ENCODE assay signal across 8 cellular contexts in the genomic region with DNA sequence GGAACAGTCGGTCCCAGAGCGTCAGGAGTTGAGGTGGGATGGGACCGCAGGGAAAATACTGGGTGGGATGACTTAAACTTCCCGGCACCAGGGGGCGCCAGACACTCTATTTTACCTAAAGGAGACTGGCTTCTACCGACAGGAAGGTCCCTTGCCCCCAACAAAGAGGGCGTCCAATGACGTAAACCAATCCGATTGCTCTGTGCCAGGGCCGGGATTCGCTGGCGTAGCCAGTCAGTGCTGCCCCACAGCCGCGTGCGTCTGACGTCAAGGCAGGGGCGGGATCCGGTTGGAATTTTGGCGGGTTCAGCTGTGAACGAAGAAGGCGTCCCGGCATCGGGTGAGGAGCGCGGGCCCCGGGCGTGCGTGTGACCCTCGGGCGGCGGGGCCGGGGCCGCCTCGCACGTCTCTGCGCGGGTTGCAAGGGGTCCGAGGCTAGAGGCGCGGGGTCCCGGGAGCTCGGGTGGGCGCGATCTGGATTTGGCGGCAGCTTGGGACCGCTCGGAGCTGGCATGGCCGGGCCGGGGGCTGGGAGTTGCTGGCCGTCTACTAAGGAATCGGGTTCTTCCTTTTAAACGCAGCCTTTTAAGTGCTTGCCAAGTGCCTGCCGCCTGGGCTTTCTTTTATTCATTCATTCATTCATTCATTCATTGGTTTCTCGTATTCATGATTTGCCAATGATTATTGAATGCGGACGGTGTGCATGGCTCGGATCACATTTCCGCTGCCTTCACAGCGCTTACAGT. TPM values are rescaled to one million over a fixed set of nuclear protein-coding genes. Genes with fewer than 3 reads are reported as not detected.
DNase-seq lines count a peak whose midpoint lies in the region; ATAC-seq and TF ChIP-seq lines count a peak whose summit lies in the region.

Gene MCM10, plus strand, starts transcription at position 292 of the 746 bp plus-strand sequence. CDS start 2,645 bp downstream, outside the sequence.

- H3K4me1 Mint-ChIP-seq in CD4-positive, CD25-positive, alpha-beta regulatory T cell, result peaks cover 11 to 40% (median 19%) of the 10 kb centered on the region in 4 donors

- intact Hi-C loops in dorsolateral prefrontal cortex (cut with DNase I) (loop anchor here (1.0 to 5.0 kb wide), 7 partner anchors 59 to 426 kb away; partner anchors contain the start of genes OPTN (in 1 of the 2), PRPF18 (in 1 of the 2) and SEPHS1 (in 1 of the 2)), right lobe of liver (cut with DNase I) (no loop called here)

- peak within 1 kb of the TSS; percentile 65 for H3K27ac ChIP-seq in CD4-positive, CD25-positive, alpha-beta regulatory T cell (ENCODE audit: insufficient read depth, low read length, poor library complexity, severe bottlenecking)
- H3K27ac ChIP-seq in dorsolateral prefrontal cortex, result peak within 1 kb of the TSS in 2 of 59 donors; percentile 11 to 48
- H3K27ac ChIP-seq in right lobe of liver, result no peak within 1 kb of the TSS

- under 1% methylated on average over 14 of the region's 59 CpGs for WGBS in right lobe of liver (ENCODE audit: insufficient coverage, low coverage, low lambda C conversion rate, missing lambda C conversion rate)

- H3K4me3 Mint-ChIP-seq in CD4-positive, CD25-positive, alpha-beta regulatory T cell, result peak within 1 kb of the TSS; percentile 90 to 98 (median 92)

- peak; percentile 96 to 99 (median 98) for DNase-seq in CD4-positive, CD25-positive, alpha-beta regulatory T cell
- DNase-seq in NCI-H748 treated with DMSO at 0.1 percent for 48 hours (lab: John Stamatoyannopoulos, UW) (peak; percentile 91), dorsolateral prefrontal cortex (peak; percentile 98 to 100 (median 99)), right lobe of liver (peak; percentile 97 to 99 (median 98))
- peak; percentile 94 to 98 for DNase-seq in activated CD4-positive, alpha-beta T cell treated with anti-CD3 and anti-CD28 coated beads, Interleukin-2, amount 50 U/mL, for 24 hours (ENCODE audit: low read depth in 1 of 2, low spot score in 1 of 2)
- peak; percentile 93 to 97 for DNase-seq in stimulated activated CD4-positive, alpha-beta T cell treated with anti-CD3 and anti-CD28 coated beads, Interleukin-4, amount 100 ng/mL, for 4 hours

- H3K4me3 ChIP-seq in CD4-positive, CD25-positive, alpha-beta regulatory T cell (ENCODE audit: low read depth, low read length), result peak within 1 kb of the TSS; percentile 84
- H3K4me3 ChIP-seq in dorsolateral prefrontal cortex (peak within 1 kb of the TSS; percentile 22 to 76 (median 54)), right lobe of liver (peak within 1 kb of the TSS; percentile 32 to 49 (median 38))

- no peaks in the 10 kb centered on the region for H3K27me3 Mint-ChIP-seq in CD4-positive, CD25-positive, alpha-beta regulatory T cell

- H3K9me3 Mint-ChIP-seq in CD4-positive, CD25-positive, alpha-beta regulatory T cell, result no peaks in the 10 kb centered on the region

- ATAC-seq in CD4-positive, CD25-positive, alpha-beta regulatory T cell (ENCODE audit: low read depth in 2 of 2), result peak; percentile 100
- peak; percentile 100 for ATAC-seq in GM19395 (IDR thresholded peaks at IDR 0.05; ENCODE audit: unreplicated experiment)
- peak; percentile 99 for ATAC-seq in HG03565 (IDR thresholded peaks at IDR 0.05; ENCODE audit: unreplicated experiment)
- peak; percentile 99 to 100 (median 100) for ATAC-seq in right lobe of liver

- TF ChIP-seq POLR2A in right lobe of liver (IDR thresholded peaks at IDR 0.05), result no peak

- no peaks in the 10 kb centered on the region for H3K9me3 ChIP-seq in CD4-positive, CD25-positive, alpha-beta regulatory T cell (ENCODE audit: control insufficient read depth in 2 of 2, low read length in 2 of 2)
- no peaks in the 10 kb centered on the region for H3K9me3 ChIP-seq in right lobe of liver

- peaks cover 16% of the 10 kb centered on the region for H3K4me1 ChIP-seq in CD4-positive, CD25-positive, alpha-beta regulatory T cell (ENCODE audit: control insufficient read depth, insufficient read depth, low read length, poor library complexity, severe bottlenecking)
- H3K4me1 ChIP-seq in right lobe of liver, result peaks cover 0 to 8% (median 0%) of the 10 kb centered on the region in 4 donors

- no peaks in the 10 kb centered on the region for H3K36me3 ChIP-seq in CD4-positive, CD25-positive, alpha-beta regulatory T cell (ENCODE audit: control insufficient read depth, insufficient read depth, low read length)
- H3K36me3 ChIP-seq in right lobe of liver, result no peaks in the 10 kb centered on the region

- TF ChIP-seq CTCF in dorsolateral prefrontal cortex (IDR thresholded peaks at IDR 0.05 in 54 of 56, conservative IDR thresholded peaks at IDR 0.05 in 2 of 56; ENCODE audit: low read depth in 1 of 56, partially characterized antibody in 56 of 56) (peak; percentile 88 to 100 (median 96)), right lobe of liver (IDR thresholded peaks at IDR 0.05) (peak; percentile 86 to 92 (median 87))

- no peaks in the 10 kb centered on the region for H3K27me3 ChIP-seq in CD4-positive, CD25-positive, alpha-beta regulatory T cell (ENCODE audit: control insufficient read depth, insufficient read depth, low read length)
- H3K27me3 ChIP-seq in dorsolateral prefrontal cortex (no peaks in the 10 kb centered on the region), right lobe of liver (no peaks in the 10 kb centered on the region)

- no peaks in the 10 kb centered on the region for H3K36me3 Mint-ChIP-seq in CD4-positive, CD25-positive, alpha-beta regulatory T cell

- H3K27ac Mint-ChIP-seq in CD4-positive, CD25-positive, alpha-beta regulatory T cell, result peak within 1 kb of the TSS; percentile 85 to 90 (median 86)

RNA-seq across cellular contexts. Expression of gene MCM10, which starts in this region (rescaled TPM):
- total RNA-seq in CD4-positive, CD25-positive, alpha-beta regulatory T cell, result 2.1 TPM
- polyA plus RNA-seq in CD4-positive, CD25-positive, alpha-beta regulatory T cell, result 1 to 10 TPM in 1 of 4 donors, under 1 TPM in 3; 0.19 to 1.4 (median 0.43) TPM
- total RNA-seq in dorsolateral prefrontal cortex (1 to 10 TPM in 6 of 120 experiments, under 1 TPM in 45, not detected in 69; 0.11 to 2.1 (median 0.36) TPM), right lobe of liver (1 to 10 TPM in 2 of 6 experiments, under 1 TPM in 3, not detected in 1; 0.05 to 6.4 (median 0.64) TPM)

Comparison
In these comparisons a context has a peak if more than half of its experiments do, and no peak if none do; other contexts are left out.
1. intact Hi-C loops: an anchor here in dorsolateral prefrontal cortex (1.0 to 5.0 kb wide); none called in right lobe of liver.